Comparison of ENCODE assay signal across 18 cellular contexts in genomic region chr13:73481877-73482445, GRCh38.
A peak's percentile ranks its signal among the peaks of the same experiment; 100 is the strongest.
DNase-seq lines count a peak whose midpoint lies in the region; ATAC-seq, FAIRE-seq and TF ChIP-seq lines count a peak whose summit lies in the region.
"Had no signal": no experiment of that assay in that cellular context is flagged by ENCODE, and none has a peak within 500 bp of the region (broad histone marks: within the 10 kb centered on the region; RNA-seq: fewer than 3 reads in every experiment).

No MANE protein-coding gene starts in this region.

- no peak overlapping the region for H3K27ac Mint-ChIP-seq in GM23338
- H3K27ac Mint-ChIP-seq in H9 = no peak overlapping the region
- H3K27ac Mint-ChIP-seq in activated CD4-positive, alpha-beta memory T cell treated with anti-CD3 and anti-CD28 coated beads, Interleukin-2, amount 10 ng/mL, durations not matched to agents 7 days and 5 days = no peak overlapping the region
- H3K27ac Mint-ChIP-seq: CD4-positive, alpha-beta T cell had no signal

- no CpG with 5 or more reads among the region's 6 CpGs for WGBS in H9 (ENCODE audit: extremely low coverage, insufficient read length, low lambda C conversion rate)

- no peak overlapping the region for H3K56ac ChIP-seq in H9 (ENCODE audit: insufficient read length, low read depth, low read length)

- H4K91ac ChIP-seq in H9 (ENCODE audit: insufficient read length, low read depth, low read length) = no peak overlapping the region

- H3K9ac ChIP-seq in H9 (ENCODE audit: extremely low read depth, insufficient read length, low read length) = no peak overlapping the region
- H3K9ac ChIP-seq: BLaER1 had no signal

- H4K20me1 ChIP-seq in GM23338 (replicated peaks; ENCODE audit: insufficient read depth) = no peaks in the 10 kb centered on the region
- H4K20me1 ChIP-seq in H9 (ENCODE audit: control insufficient read depth, insufficient read depth, insufficient read length) = no peaks in the 10 kb centered on the region
- H4K20me1 ChIP-seq: BLaER1 had no signal

- H3K14ac ChIP-seq in H9 (ENCODE audit: insufficient read depth, low read length) = no peak overlapping the region

- no peak overlapping the region for H3K18ac ChIP-seq in H9 (ENCODE audit: insufficient read length, low read depth, low read length)

- H2AFZ ChIP-seq in GM23338 = peak overlapping the region; percentile 66; the same call in 1 of the 2 replicates
- no peak overlapping the region for H2AFZ ChIP-seq in H9 (ENCODE audit: low read length)

- no peaks in the 10 kb centered on the region for H3K9me3 ChIP-seq in H9 (ENCODE audit: control insufficient read depth, low read depth, low read length)
- H3K9me3 ChIP-seq: BLaER1 had no signal

- H3K23me2 ChIP-seq in H9 (ENCODE audit: insufficient read length, low read depth, low read length, poor library complexity, severe bottlenecking) = no peaks in the 10 kb centered on the region

- no peak overlapping the region for H4K8ac ChIP-seq in H9 (replicated peaks; ENCODE audit: insufficient read length, low read depth, low read length)

- H3K4me3 Mint-ChIP-seq in GM23338 (no peak overlapping the region), H9 (no peak overlapping the region)
- no peak overlapping the region for H3K4me3 Mint-ChIP-seq in activated CD4-positive, alpha-beta memory T cell treated with anti-CD3 and anti-CD28 coated beads, Interleukin-2, amount 10 ng/mL, durations not matched to agents 7 days and 5 days
- H3K4me3 Mint-ChIP-seq: CD4-positive, alpha-beta T cell had no signal

- no peak overlapping the region for H2BK20ac ChIP-seq in H9 (ENCODE audit: low read depth, low read length, poor library complexity, severe bottlenecking)

- POLR2A ChIA-PET in activated CD4-positive, alpha-beta memory T cell treated with anti-CD3 and anti-CD28 coated beads, Interleukin-2, amount 10 ng/mL, durations not matched to agents 7 days and 5 days (lab: Charles Lee) = no interaction called here

- H3K4ac ChIP-seq in H9 (ENCODE audit: low read depth, low read length) = no peak overlapping the region

- H3K27me3 Mint-ChIP-seq in GM23338 (ENCODE audit: insufficient read depth, low read depth, poor library complexity) = peaks cover 6% of the 10 kb centered on the region
- no peaks in the 10 kb centered on the region for H3K27me3 Mint-ChIP-seq in H9 (ENCODE audit: low read depth)
- no peaks in the 10 kb centered on the region for H3K27me3 Mint-ChIP-seq in activated CD4-positive, alpha-beta memory T cell treated with anti-CD3 and anti-CD28 coated beads, Interleukin-2, amount 10 ng/mL, durations not matched to agents 7 days and 5 days
- H3K27me3 Mint-ChIP-seq: CD4-positive, alpha-beta T cell had no signal

- peak; percentile 90 for FAIRE-seq in bronchial epithelial cell (lab: Jason Lieb, UNC)
- FAIRE-seq: GM19239, H54 had no signal

- H3K36me3 ChIP-seq in GM23338 (ENCODE audit: insufficient read depth) = no peaks in the 10 kb centered on the region
- no peaks in the 10 kb centered on the region for H3K36me3 ChIP-seq in bronchial epithelial cell (ENCODE audit: control insufficient read depth, insufficient read depth, low read length)
- H3K36me3 ChIP-seq: BLaER1 had no signal

- H3F3A ChIP-seq in GM23338 (replicated peaks; ENCODE audit: low read depth) = no peaks in the 10 kb centered on the region

- H3K4me3 ChIP-seq in GM23338 (no peak overlapping the region), bronchial epithelial cell (ENCODE audit: low read depth, low read length) (no peak overlapping the region)
- H3K4me3 ChIP-seq: BLaER1 had no signal

- H2BK15ac ChIP-seq in H9 (ENCODE audit: low read depth, low read length) = no peak overlapping the region

- CTCF ChIA-PET in activated CD4-positive, alpha-beta memory T cell treated with anti-CD3 and anti-CD28 coated beads, Interleukin-2, amount 10 ng/mL, durations not matched to agents 7 days and 5 days (lab: Charles Lee) = no interaction called here

- H2BK12ac ChIP-seq in H9 (ENCODE audit: insufficient read length, low read depth, low read length) = no peak overlapping the region

- TF ChIP-seq CTCF in GM23338 (conservative IDR thresholded peaks at IDR 0.05; ENCODE audit: low read depth in 2 of 2) (no peak), bronchial epithelial cell (IDR thresholded peaks at IDR 0.05; ENCODE audit: insufficient read depth, low read length, severe bottlenecking) (no peak), H9 (conservative IDR thresholded peaks at IDR 0.05) (no peak)

- H2BK5ac ChIP-seq in H9 (ENCODE audit: insufficient read length, low read length) = no peak overlapping the region

- H3T11ph ChIP-seq in H9 (ENCODE audit: low read length) = no peak overlapping the region

- H3K9me3 Mint-ChIP-seq in GM23338 = no peaks in the 10 kb centered on the region
- no peaks in the 10 kb centered on the region for H3K9me3 Mint-ChIP-seq in H9
- H3K9me3 Mint-ChIP-seq in activated CD4-positive, alpha-beta memory T cell treated with anti-CD3 and anti-CD28 coated beads, Interleukin-2, amount 10 ng/mL, durations not matched to agents 7 days and 5 days = no peaks in the 10 kb centered on the region
- H3K9me3 Mint-ChIP-seq: CD4-positive, alpha-beta T cell had no signal

- H2AK5ac ChIP-seq in H9 (ENCODE audit: insufficient read length, low read length) = no peak overlapping the region

- H3K23ac ChIP-seq in H9 (ENCODE audit: insufficient read length, low read depth, low read length) = no peak overlapping the region

- H3K79me1 ChIP-seq in H9 (ENCODE audit: insufficient read depth, low read depth, low read length, poor library complexity, severe bottlenecking) = no peaks in the 10 kb centered on the region

- H3K36me3 Mint-ChIP-seq in GM23338 (ENCODE audit: low read depth) = no peaks in the 10 kb centered on the region
- no peaks in the 10 kb centered on the region for H3K36me3 Mint-ChIP-seq in H9 (ENCODE audit: insufficient read depth in 1 of 3, low read depth in 3 of 3)
- H3K36me3 Mint-ChIP-seq in activated CD4-positive, alpha-beta memory T cell treated with anti-CD3 and anti-CD28 coated beads, Interleukin-2, amount 10 ng/mL, durations not matched to agents 7 days and 5 days (ENCODE audit: low read depth) = no peaks in the 10 kb centered on the region

- DNase-seq in GM23338 (ENCODE audit: low spot score) (no peak), NCI-H1105 (lab: John Stamatoyannopoulos, UW) (peak; percentile 17), bronchial epithelial cell (ENCODE audit: low read depth) (no peak), putamen (ENCODE audit: low spot score) (peak; percentile 12), H9 (no peak), Ammon's horn (ENCODE audit: low spot score) (no peak)
- no peak for DNase-seq in activated CD4-positive, alpha-beta memory T cell treated with anti-CD3 and anti-CD28 coated beads, Interleukin-2, amount 10 ng/mL, durations not matched to agents 7 days and 5 days
- DNase-seq: CD4-positive, alpha-beta T cell; COR-L47; DMS79; Karpas-422; NCI-H2029; NCI-H2171 treated with DMSO at 0.1 percent for 48 hours; NCI-H524 treated with DMSO at 0.1 percent for 48 hours; Right ventricle myocardium superior had no signal

- H2BK120ac ChIP-seq in H9 (ENCODE audit: low read depth, low read length, poor library complexity, severe bottlenecking) = no peak overlapping the region

- H3K79me2 ChIP-seq in GM23338 (replicated peaks; ENCODE audit: insufficient read depth) = no peaks in the 10 kb centered on the region
- no peaks in the 10 kb centered on the region for H3K79me2 ChIP-seq in H9 (ENCODE audit: insufficient read depth, low read length)

- H3K4me2 ChIP-seq in GM23338 (no peak overlapping the region), H9 (ENCODE audit: insufficient read depth, insufficient read length, low read length) (no peak overlapping the region)
- H3K4me2 ChIP-seq: BLaER1 had no signal

- H3K4me1 Mint-ChIP-seq in GM23338 = no peaks in the 10 kb centered on the region
- no peaks in the 10 kb centered on the region for H3K4me1 Mint-ChIP-seq in H9
- no peaks in the 10 kb centered on the region for H3K4me1 Mint-ChIP-seq in activated CD4-positive, alpha-beta memory T cell treated with anti-CD3 and anti-CD28 coated beads, Interleukin-2, amount 10 ng/mL, durations not matched to agents 7 days and 5 days

- H3K4me1 ChIP-seq in GM23338 (ENCODE audit: insufficient read depth) (no peaks in the 10 kb centered on the region), H9 (ENCODE audit: insufficient read depth, low read length) (no peaks in the 10 kb centered on the region)
- H3K4me1 ChIP-seq: BLaER1 had no signal

- no peak overlapping the region for H3K27ac ChIP-seq in GM23338 (ENCODE audit: low read depth)
- no peak overlapping the region for H3K27ac ChIP-seq in H9 (ENCODE audit: insufficient read length, low read depth, low read length)
- H3K27ac ChIP-seq: BLaER1 had no signal

- no peak for ATAC-seq in GM23338

- H3K27me3 ChIP-seq in GM23338 (ENCODE audit: insufficient read depth) (no peaks in the 10 kb centered on the region), bronchial epithelial cell (ENCODE audit: control insufficient read depth, insufficient read depth, low read length) (no peaks in the 10 kb centered on the region), H9 (ENCODE audit: insufficient read depth, low read length) (no peaks in the 10 kb centered on the region)
- H3K27me3 ChIP-seq: BLaER1 had no signal

- H3K9me2 ChIP-seq in GM23338 (ENCODE audit: insufficient read depth) = peaks cover 6% of the 10 kb centered on the region; the same call in 1 of the 2 replicates

- no peak overlapping the region for H4K5ac ChIP-seq in H9 (ENCODE audit: insufficient read length, low read depth, low read length)

TF ChIP-seq in GM23338, 12 proteins besides CTCF, POLR2A, EP300 and RAD21 (continues in another document):
- TF ChIP-seq POLR2AphosphoS5 (IDR thresholded peaks at IDR 0.05; ENCODE audit: low read depth) = no peak

Comparison
In these comparisons a context has a peak if more than half of its experiments do, and no peak if none do; other contexts are left out.
1. DNase-seq: peak in NCI-H1105 (single experiment) and putamen (single experiment); none in GM23338 (single experiment), bronchial epithelial cell (single experiment), H9 (single experiment), activated CD4-positive, alpha-beta memory T cell treated with anti-CD3 and anti-CD28 coated beads, Interleukin-2, amount 10 ng/mL, durations not matched to agents 7 days and 5 days (single experiment) and Ammon's horn (single experiment).